14 cellular contexts compared by ENCODE assay signal in genomic region chr11:72833083-72833733, GRCh38. TPM values are rescaled to one million over a fixed set of nuclear protein-coding genes. Genes with fewer than 3 reads are reported as not detected.
A peak's percentile ranks its signal among the peaks of the same experiment; 100 is the strongest.
DNase-seq lines count a peak whose midpoint lies in the region; ATAC-seq, FAIRE-seq and TF ChIP-seq lines count a peak whose summit lies in the region.
"Had no signal": no experiment of that assay in that cellular context is flagged by ENCODE, and none has a peak within 500 bp of the region (broad histone marks: within the 10 kb centered on the region; RNA-seq: fewer than 3 reads in every experiment).

No MANE protein-coding gene starts in this region.

- no peak overlapping the region for H2BK15ac ChIP-seq in mesenchymal stem cell (ENCODE audit: low read depth, poor library complexity, severe bottlenecking)

- no peak overlapping the region for H4K91ac ChIP-seq in mesenchymal stem cell (ENCODE audit: low read length)

- no peak for TF ChIP-seq RAD21 in GM12878 (IDR thresholded peaks at IDR 0.05; ENCODE audit: insufficient read depth, low read depth, low read length)

- no peak overlapping the region for H4K8ac ChIP-seq in mesenchymal stem cell (ENCODE audit: low read length)

- TF ChIP-seq POLR2A in GM12878 (IDR thresholded peaks at IDR 0.05; ENCODE audit: low read depth, low read length) = 0 out of 2 replicates have a peak, but pooled peaks have one; percentile 40

- H3K27ac ChIP-seq in GM12878 (ENCODE audit: control insufficient read depth, insufficient read depth) (no peak overlapping the region), mesenchymal stem cell (ENCODE audit: low read length, poor library complexity, severe bottlenecking) (no peak overlapping the region), tibial artery (peak overlapping the region; percentile 92 to 94)
- H3K27ac ChIP-seq: KMS-11 had no signal

- CTCF ChIA-PET in GM12878 (lab: Yijun Ruan, JAX) = interaction anchor here (1.5 to 8.7 kb wide), 3 partner anchors 305 to 409 kb away, joined by 3 to 128 read pairs (median 4); no protein-coding TSS in a partner anchor

- no peak overlapping the region for H3K23ac ChIP-seq in mesenchymal stem cell (ENCODE audit: low read length in 2 of 2)

- H3K36me3 Mint-ChIP-seq in activated naive CD4-positive, alpha-beta T cell treated with anti-CD3 and anti-CD28 coated beads, Interleukin-2, amount 50 U/mL, for 24 hours = no peaks in the 10 kb centered on the region

- no peak for ATAC-seq in GM12878
- ATAC-seq in GM18520 (IDR thresholded peaks at IDR 0.05; ENCODE audit: unreplicated experiment) = no peak
- ATAC-seq: left colon had no signal

- H2AFZ ChIP-seq in GM12878 (ENCODE audit: control insufficient read depth, low read depth, low read length) (no peak overlapping the region), mesenchymal stem cell (ENCODE audit: low read depth, low read length) (no peak overlapping the region)

- H3K4me3 Mint-ChIP-seq in activated naive CD4-positive, alpha-beta T cell treated with anti-CD3 and anti-CD28 coated beads, Interleukin-2, amount 50 U/mL, for 24 hours = no peak overlapping the region
- H3K4me3 Mint-ChIP-seq: T-helper 2 cell treated with Interferon-gamma antibody and Interleukin-4, amounts not matched to agents 5 μg/mL and 100 μg/mL, for 36 hours; type B pancreatic cell had no signal

- H3K27me3 Mint-ChIP-seq in activated naive CD4-positive, alpha-beta T cell treated with anti-CD3 and anti-CD28 coated beads, Interleukin-2, amount 50 U/mL, for 24 hours = no peaks in the 10 kb centered on the region
- H3K27me3 Mint-ChIP-seq: type B pancreatic cell had no signal

- H3K4ac ChIP-seq in mesenchymal stem cell (ENCODE audit: low read depth in 1 of 2, low read length in 2 of 2) = no peak overlapping the region

- no peak for TF ChIP-seq EP300 in GM12878 (IDR thresholded peaks at IDR 0.05; ENCODE audit: borderline replicate concordance in 1 of 2, control insufficient read depth in 1 of 2, low read depth in 2 of 2, low read length in 2 of 2)

- H3K18ac ChIP-seq in mesenchymal stem cell (ENCODE audit: low read depth in 1 of 2, low read length in 2 of 2) = peak overlapping the region in 1 of 2 experiments; percentile 25

- peak overlapping the region; percentile 6 to 42 for H2BK12ac ChIP-seq in mesenchymal stem cell (ENCODE audit: low read length in 2 of 2)

- SMC1A ChIA-PET in GM12878 (lab: Charles Lee; ENCODE audit: uncharacterized antibody, unreplicated experiment) = interaction anchor here (1.5 to 8.0 kb wide), 3 partner anchors 17 to 345 kb away, joined by 7 to 65 read pairs (median 9); no protein-coding TSS in a partner anchor

- peaks cover 2% of the 10 kb centered on the region for H3K79me1 ChIP-seq in mesenchymal stem cell (replicated peaks; ENCODE audit: low read length, poor library complexity, severe bottlenecking)

- H3K9ac ChIP-seq in GM12878 (ENCODE audit: control insufficient read depth, insufficient read depth, low read length) (no peak overlapping the region), mesenchymal stem cell (ENCODE audit: low read length) (no peak overlapping the region)
- H3K9ac ChIP-seq: KMS-11 had no signal

- H3K4me1 ChIP-seq in GM12878 (ENCODE audit: control insufficient read depth, insufficient read depth, low read length) = peaks cover 5% of the 10 kb centered on the region
- peaks cover 15% of the 10 kb centered on the region for H3K4me1 ChIP-seq in mesenchymal stem cell (ENCODE audit: control insufficient read depth, insufficient read depth, low read depth, low read length)
- peaks cover 17 to 71% (median 66%) of the 10 kb centered on the region in 4 donors for H3K4me1 ChIP-seq in tibial artery

- in situ Hi-C loops in GM12878 (cut with MboI) = loop anchor here (25.0 kb wide), 1 partner anchor 354 kb away; no protein-coding TSS in a partner anchor

- no TSS peak for BruUV-seq in GM12878 (replicated peaks; lab: Mats Ljungman, UMichigan)

- H3K27ac Mint-ChIP-seq in activated naive CD4-positive, alpha-beta T cell treated with anti-CD3 and anti-CD28 coated beads, Interleukin-2, amount 50 U/mL, for 24 hours = peak overlapping the region; percentile 82
- H3K27ac Mint-ChIP-seq: T-helper 2 cell treated with Interferon-gamma antibody and Interleukin-4, amounts not matched to agents 5 μg/mL and 100 μg/mL, for 36 hours; type B pancreatic cell had no signal

- H3K14ac ChIP-seq in mesenchymal stem cell (ENCODE audit: low read length in 2 of 2) = no peak overlapping the region

- no peaks in the 10 kb centered on the region; the same call in 1 of the 2 replicates for H4K20me1 ChIP-seq in GM12878 (ENCODE audit: control insufficient read depth, insufficient read depth)

- no peaks in the 10 kb centered on the region for H3K9me3 ChIP-seq in GM12878 (replicated peaks; ENCODE audit: control insufficient read depth, insufficient read depth, low read length)
- no peaks in the 10 kb centered on the region for H3K9me3 ChIP-seq in mesenchymal stem cell (ENCODE audit: control insufficient read depth, low read length)
- H3K9me3 ChIP-seq in tibial artery = no peaks in the 10 kb centered on the region

- TF ChIP-seq CTCF in GM12878 (IDR thresholded peaks at IDR 0.05 in 2 of 3, conservative IDR thresholded peaks at IDR 0.05 in 1 of 3; ENCODE audit: control insufficient read depth in 2 of 3, extremely low read depth in 1 of 3, insufficient read depth in 1 of 3, low read depth in 3 of 3, low read length in 3 of 3) (no peak), tibial artery (IDR thresholded peaks at IDR 0.05) (no peak)

- WGBS in GM12878 (ENCODE audit: insufficient coverage, insufficient replicate concordance, low lambda C conversion rate, missing lambda C conversion rate) = 97% methylated on average over 5 of the region's 5 CpGs
- 98% methylated on average over 5 of the region's 5 CpGs for WGBS in mesenchymal stem cell

- no peak for FAIRE-seq in GM12878 (lab: Jason Lieb, UNC)

- H3K4me2 ChIP-seq in GM12878 (ENCODE audit: control insufficient read depth, insufficient read depth) (no peak overlapping the region), mesenchymal stem cell (ENCODE audit: low read length, poor library complexity, severe bottlenecking) (no peak overlapping the region)
- H3K4me2 ChIP-seq: KMS-11 had no signal

- POLR2A ChIA-PET in GM12878 (lab: Charles Lee) = no interaction called here

- H3K36me3 ChIP-seq in GM12878 (ENCODE audit: control insufficient read depth in 2 of 2, insufficient read depth in 2 of 2, low read length in 1 of 2) = peaks cover 31 to 32% of the 10 kb centered on the region in 2 experiments
- H3K36me3 ChIP-seq in mesenchymal stem cell (ENCODE audit: control insufficient read depth in 1 of 2, insufficient read depth in 2 of 2, low read depth in 1 of 2, low read length in 2 of 2) = peaks cover 21 to 39% of the 10 kb centered on the region in 2 experiments
- peaks cover 9 to 18% (median 10%) of the 10 kb centered on the region in 3 donors for H3K36me3 ChIP-seq in tibial artery

- H3K9me3 Mint-ChIP-seq in activated naive CD4-positive, alpha-beta T cell treated with anti-CD3 and anti-CD28 coated beads, Interleukin-2, amount 50 U/mL, for 24 hours = no peaks in the 10 kb centered on the region
- H3K9me3 Mint-ChIP-seq: T-helper 2 cell treated with Interferon-gamma antibody and Interleukin-4, amounts not matched to agents 5 μg/mL and 100 μg/mL, for 36 hours; type B pancreatic cell had no signal

- H3K4me3 ChIP-seq in GM12878 (no peak overlapping the region), mesenchymal stem cell (ENCODE audit: insufficient read depth in 1 of 2, low read depth in 1 of 2, low read length in 2 of 2) (no peak overlapping the region), tibial artery (no peak overlapping the region)

- no peaks in the 10 kb centered on the region for H3K79me2 ChIP-seq in GM12878 (ENCODE audit: control insufficient read depth, insufficient read depth, low read length)

- RAD21 ChIA-PET in GM12878 (lab: Charles Lee; ENCODE audit: unreplicated experiment) = interaction anchor here (1.6 to 4.2 kb wide), 2 partner anchors 345 to 456 kb away, joined by 9 to 51 read pairs; no protein-coding TSS in a partner anchor

- no peak overlapping the region for H2BK120ac ChIP-seq in mesenchymal stem cell (ENCODE audit: low read depth, low read length)

- DNase-seq in activated naive CD4-positive, alpha-beta T cell treated with anti-CD3 and anti-CD28 coated beads, Interleukin-2, amount 50 U/mL, for 16 hours = no peak
- DNase-seq in GM12878 (ENCODE audit: low read depth, low spot score) = no peak
- no peak for DNase-seq in mesenchymal stem cell
- DNase-seq in tibial artery = no peak
- DNase-seq in globus pallidus (ENCODE audit: low spot score) = no peak
- DNase-seq in mucosa of gallbladder (ENCODE audit: low spot score) = no peak
- DNase-seq: cerebellar nuclear complex, left colon, posterior cingulate gyrus had no signal

- peaks cover 12% of the 10 kb centered on the region for H3K4me1 Mint-ChIP-seq in activated naive CD4-positive, alpha-beta T cell treated with anti-CD3 and anti-CD28 coated beads, Interleukin-2, amount 50 U/mL, for 24 hours

- no peak overlapping the region for H2AK5ac ChIP-seq in mesenchymal stem cell (ENCODE audit: low read length, severe bottlenecking)

- no peak overlapping the region for H2BK5ac ChIP-seq in mesenchymal stem cell (ENCODE audit: low read depth, low read length, poor library complexity, severe bottlenecking)

- no peaks in the 10 kb centered on the region for H3K27me3 ChIP-seq in GM12878 (replicated peaks in 1 of 2; ENCODE audit: control insufficient read depth in 2 of 2, insufficient read depth in 2 of 2, low read length in 1 of 2)
- no peaks in the 10 kb centered on the region for H3K27me3 ChIP-seq in mesenchymal stem cell (ENCODE audit: control insufficient read depth in 1 of 2, insufficient read depth in 1 of 2, low read length in 2 of 2)
- no peaks in the 10 kb centered on the region for H3K27me3 ChIP-seq in tibial artery

- intact Hi-C loops in GM12878 (cut with micrococcal nuclease; ENCODE audit: unreplicated experiment) (no loop called here), tibial artery (cut with DNase I; ENCODE audit: low total_unique reads) (no loop called here)

RNA-seq across cellular contexts. Expression of gene ATG16L2, which starts 19.0 kb away (rescaled TPM):
- 378 and 421 TPM in 2 replicates for total RNA-seq in GM12878 (2013; cell fraction: nucleolus; rRNA removed)
- total RNA-seq in GM12878 (2014; rRNA removed) (28.2 and 34.1 TPM in 2 replicates), GM12878 (2014; rRNA removed; fragmentation: Illumina TruSeq; extraction: Trizol) (21.5 and 24.5 TPM in 2 replicates), GM12878 (2021) (39.8 and 46.4 TPM in 2 replicates), mucosa of gallbladder (62.2 TPM)
- polyA plus RNA-seq in GM12878 (2011; ENCODE audit: low read depth) = 25.1 TPM
- polyA plus RNA-seq in GM12878 (2011; rRNA removed) (49.5 and 67.7 TPM in 2 replicates), GM12878 (2014; fragmentation: Illumina TruSeq; extraction: Trizol) (35.6 and 39.8 TPM in 2 replicates), GM12878 (2014; fragmentation: Nextera tagmentation; extraction: Ambion mirVana) (1 to 10 TPM; 1.9 to 5.3 TPM), GM12878 (2014; rRNA removed) (65.4 and 67.6 TPM in 2 replicates), GM12878 (2016; fragmentation: Nextera tagmentation; extraction: Ambion mirVana) (10 to 100 TPM; 25.9 to 32.6 TPM)
- polyA plus RNA-seq in GM12878 (2011; cell fraction: cytosol; rRNA removed) = 48.3 and 70.9 TPM in 2 replicates
- 785 and 840 TPM in 2 replicates for polyA plus RNA-seq in GM12878 (2011; cell fraction: nucleus; rRNA removed)
- 49.9 and 64.4 TPM in 2 replicates for polyA plus RNA-seq in GM12878 (2012)
- polyA minus RNA-seq in GM12878 (2011; rRNA and poly(A)+ RNA removed) = 43.8 and 50.3 TPM in 2 replicates
- polyA minus RNA-seq in GM12878 (2011; cell fraction: cytosol; rRNA and poly(A)+ RNA removed) = 14.1 and 20.2 TPM in 2 replicates
- 92.6 and 143 TPM in 2 replicates for polyA minus RNA-seq in GM12878 (2011; cell fraction: nucleus; rRNA and poly(A)+ RNA removed)
- polyA plus RNA-seq in mesenchymal stem cell (2013, experiment 1 of 2) = 12.0 TPM
- 10.4 TPM for polyA plus RNA-seq in mesenchymal stem cell (2013, experiment 2 of 2)

RNA-seq across cellular contexts. Expression of gene STARD10, which starts 39.4 kb away (rescaled TPM):
- 13.8 and 14.9 TPM in 2 replicates for total RNA-seq in GM12878 (2013; cell fraction: nucleolus; rRNA removed)
- total RNA-seq in GM12878 (2014; rRNA removed) = 29.0 and 29.3 TPM in 2 replicates
- total RNA-seq in GM12878 (2014; rRNA removed; fragmentation: Illumina TruSeq; extraction: Trizol) = 21.7 and 22.2 TPM in 2 replicates
- total RNA-seq in GM12878 (2021) = 24.0 and 29.8 TPM in 2 replicates
- 5.4 TPM for polyA plus RNA-seq in GM12878 (2011; ENCODE audit: low read depth)
- 28.0 and 43.2 TPM in 2 replicates for polyA plus RNA-seq in GM12878 (2011; rRNA removed)
- polyA plus RNA-seq in GM12878 (2011; cell fraction: cytosol; rRNA removed) = 50.3 and 60.8 TPM in 2 replicates
- polyA plus RNA-seq in GM12878 (2011; cell fraction: nucleus; rRNA removed) = 34.3 and 35.5 TPM in 2 replicates
- polyA plus RNA-seq in GM12878 (2012) = 18.6 and 21.8 TPM in 2 replicates
- polyA plus RNA-seq in GM12878 (2014; fragmentation: Illumina TruSeq; extraction: Trizol) = 23.7 and 24.4 TPM in 2 replicates
- polyA plus RNA-seq in GM12878 (2014; fragmentation: Nextera tagmentation; extraction: Ambion mirVana) = under 1 TPM; 0.15 to 0.21 TPM
- 27.8 and 36.3 TPM in 2 replicates for polyA plus RNA-seq in GM12878 (2014; rRNA removed)
- 10 to 100 TPM; 10.3 to 11.4 TPM for polyA plus RNA-seq in GM12878 (2016; fragmentation: Nextera tagmentation; extraction: Ambion mirVana)
- 39.7 and 55.9 TPM in 2 replicates for polyA minus RNA-seq in GM12878 (2011; rRNA and poly(A)+ RNA removed)
- 10.6 and 11.8 TPM in 2 replicates for polyA minus RNA-seq in GM12878 (2011; cell fraction: cytosol; rRNA and poly(A)+ RNA removed)
- 11.7 and 14.1 TPM in 2 replicates for polyA minus RNA-seq in GM12878 (2011; cell fraction: nucleus; rRNA and poly(A)+ RNA removed)
- 16.5 TPM for polyA plus RNA-seq in mesenchymal stem cell (2013, experiment 1 of 2)
- polyA plus RNA-seq in mesenchymal stem cell (2013, experiment 2 of 2) = 13.7 TPM
- total RNA-seq in mucosa of gallbladder = 540 TPM

Comparison
In these comparisons a context has a peak if more than half of its experiments do, and no peak if none do; other contexts are left out.
1. H3K27ac ChIP-seq: peak in tibial artery (2 of 2); none in GM12878 (single experiment) and mesenchymal stem cell (single experiment).
2. RNA of gene STARD10, which starts 39.4 kb away (total RNA-seq): 540 TPM in mucosa of gallbladder (single experiment); 13.8 to 29.8 TPM in GM12878; every median in the first group is over 10 times any median in the second.